In genomic region chr20:51688600-51688999, GRCh38 we compare ENCODE assay signal across 24 cellular contexts.
"Had no signal": no experiment of that assay in that cellular context is flagged by ENCODE, and none has a peak within 500 bp of the region (broad histone marks: within the 10 kb centered on the region; RNA-seq: fewer than 3 reads in every experiment).

No MANE protein-coding gene starts in this region.

- H3K4me3 ChIP-seq: gastrocnemius medialis, heart left ventricle, left ventricle myocardium inferior, mucosa of descending colon, tibial artery, vagina had no signal

- H3K4me1 ChIP-seq: gastrocnemius medialis, heart left ventricle, left ventricle myocardium inferior, parathyroid adenoma, tibial artery, vagina had no signal

- H2AFZ ChIP-seq: parathyroid adenoma had no signal

- ATAC-seq: activated CD8-positive, alpha-beta T cell treated with anti-CD3 and anti-CD28 coated beads for 36 hours; activated naive CD8-positive, alpha-beta T cell treated with anti-CD3 and anti-CD28 coated beads, Interleukin-2, amount 50 U/mL, for 24 hours; esophagus mucosa; gastrocnemius medialis; mucosa of descending colon; stimulated activated naive CD8-positive, alpha-beta T cell treated with anti-CD3 and anti-CD28 coated beads, Interleukin-15, Interleukin-2, amounts not matched to agents 100 U/mL and 50 U/mL, for 24 hours had no signal

- H3K27me3 ChIP-seq: gastrocnemius medialis, heart left ventricle, neutrophil, tibial artery, vagina had no signal

- H3K9me3 Mint-ChIP-seq: activated CD4-positive, alpha-beta T cell treated with anti-CD3 and anti-CD28 coated beads, Interleukin-2, amount 10 ng/mL, durations not matched to agents 24 days and 14 days; activated CD8-positive, alpha-beta T cell treated with anti-CD3 and anti-CD28 coated beads for 36 hours; activated naive CD4-positive, alpha-beta T cell treated with anti-CD3 and anti-CD28 coated beads, Interleukin-2, amount 10 ng/mL, durations not matched to agents 7 days and 5 days; activated naive CD8-positive, alpha-beta T cell treated with anti-CD3 and anti-CD28 coated beads, Interleukin-2, amount 50 U/mL, for 24 hours; activated T-cell treated with anti-CD3 and anti-CD28 coated beads, Interleukin-2, amount 50 U/mL, for 24 hours; central memory CD8-positive, alpha-beta T cell had no signal

- H3K4me1 Mint-ChIP-seq: activated CD4-positive, alpha-beta T cell treated with anti-CD3 and anti-CD28 coated beads, Interleukin-2, amount 10 ng/mL, durations not matched to agents 24 days and 14 days; activated naive CD4-positive, alpha-beta T cell treated with anti-CD3 and anti-CD28 coated beads, Interleukin-2, amount 10 ng/mL, durations not matched to agents 7 days and 5 days; central memory CD8-positive, alpha-beta T cell had no signal

- DNase-seq: activated CD4-positive, alpha-beta T cell treated with anti-CD3 and anti-CD28 coated beads, Interleukin-2, amount 10 ng/mL, durations not matched to agents 24 days and 14 days; activated CD8-positive, alpha-beta T cell treated with anti-CD3 and anti-CD28 coated beads for 36 hours; activated effector memory CD4-positive, alpha-beta T cell treated with Interleukin-2 at 50 U/mL for 16 hours; activated naive CD4-positive, alpha-beta T cell treated with anti-CD3 and anti-CD28 coated beads, Interleukin-2, amount 10 ng/mL, durations not matched to agents 7 days and 5 days; activated naive CD8-positive, alpha-beta T cell treated with anti-CD3 and anti-CD28 coated beads, Interleukin-2, amount 50 U/mL, for 24 hours; activated T-cell treated with anti-CD3 and anti-CD28 coated beads, Interleukin-2, amount 50 U/mL, for 24 hours; anterior cingulate cortex; cortex of kidney; gastrocnemius medialis; heart left ventricle; left ventricle myocardium inferior; mammary epithelial cell; mucosa of descending colon; naive B cell; stimulated activated CD4-positive, alpha-beta T cell treated with anti-CD3 and anti-CD28 coated beads, Interleukin-2, amount 100 ng/mL, for 24 hours; stimulated activated naive CD8-positive, alpha-beta T cell treated with anti-CD3 and anti-CD28 coated beads, Interleukin-15, Interleukin-2, amounts not matched to agents 100 U/mL and 50 U/mL, for 24 hours; substantia nigra; T1000; tibial artery had no signal

- H3K27ac ChIP-seq: gastrocnemius medialis, heart left ventricle, left ventricle myocardium inferior, neutrophil, parathyroid adenoma, tibial artery, vagina had no signal

- H3K9me3 ChIP-seq: gastrocnemius medialis, heart left ventricle, left ventricle myocardium inferior, mucosa of descending colon, neutrophil, tibial artery, vagina had no signal

- H3K9ac ChIP-seq: parathyroid adenoma had no signal

- H3K36me3 Mint-ChIP-seq: activated naive CD4-positive, alpha-beta T cell treated with anti-CD3 and anti-CD28 coated beads, Interleukin-2, amount 10 ng/mL, durations not matched to agents 7 days and 5 days; naive B cell had no signal

- H3K79me2 ChIP-seq: parathyroid adenoma had no signal

- H3K4me3 Mint-ChIP-seq: activated CD4-positive, alpha-beta T cell treated with anti-CD3 and anti-CD28 coated beads, Interleukin-2, amount 10 ng/mL, durations not matched to agents 24 days and 14 days; activated CD8-positive, alpha-beta T cell treated with anti-CD3 and anti-CD28 coated beads for 36 hours; activated naive CD4-positive, alpha-beta T cell treated with anti-CD3 and anti-CD28 coated beads, Interleukin-2, amount 10 ng/mL, durations not matched to agents 7 days and 5 days; activated naive CD8-positive, alpha-beta T cell treated with anti-CD3 and anti-CD28 coated beads, Interleukin-2, amount 50 U/mL, for 24 hours; activated T-cell treated with anti-CD3 and anti-CD28 coated beads, Interleukin-2, amount 50 U/mL, for 24 hours; central memory CD8-positive, alpha-beta T cell had no signal

- H3K27ac Mint-ChIP-seq: activated CD4-positive, alpha-beta T cell treated with anti-CD3 and anti-CD28 coated beads, Interleukin-2, amount 10 ng/mL, durations not matched to agents 24 days and 14 days; activated CD8-positive, alpha-beta T cell treated with anti-CD3 and anti-CD28 coated beads for 36 hours; activated naive CD4-positive, alpha-beta T cell treated with anti-CD3 and anti-CD28 coated beads, Interleukin-2, amount 10 ng/mL, durations not matched to agents 7 days and 5 days; activated naive CD8-positive, alpha-beta T cell treated with anti-CD3 and anti-CD28 coated beads, Interleukin-2, amount 50 U/mL, for 24 hours; activated T-cell treated with anti-CD3 and anti-CD28 coated beads, Interleukin-2, amount 50 U/mL, for 24 hours; naive B cell had no signal

- H3K27me3 Mint-ChIP-seq: central memory CD8-positive, alpha-beta T cell had no signal
